Comparison of ENCODE assay signal across 8 cellular contexts in the genomic region with DNA sequence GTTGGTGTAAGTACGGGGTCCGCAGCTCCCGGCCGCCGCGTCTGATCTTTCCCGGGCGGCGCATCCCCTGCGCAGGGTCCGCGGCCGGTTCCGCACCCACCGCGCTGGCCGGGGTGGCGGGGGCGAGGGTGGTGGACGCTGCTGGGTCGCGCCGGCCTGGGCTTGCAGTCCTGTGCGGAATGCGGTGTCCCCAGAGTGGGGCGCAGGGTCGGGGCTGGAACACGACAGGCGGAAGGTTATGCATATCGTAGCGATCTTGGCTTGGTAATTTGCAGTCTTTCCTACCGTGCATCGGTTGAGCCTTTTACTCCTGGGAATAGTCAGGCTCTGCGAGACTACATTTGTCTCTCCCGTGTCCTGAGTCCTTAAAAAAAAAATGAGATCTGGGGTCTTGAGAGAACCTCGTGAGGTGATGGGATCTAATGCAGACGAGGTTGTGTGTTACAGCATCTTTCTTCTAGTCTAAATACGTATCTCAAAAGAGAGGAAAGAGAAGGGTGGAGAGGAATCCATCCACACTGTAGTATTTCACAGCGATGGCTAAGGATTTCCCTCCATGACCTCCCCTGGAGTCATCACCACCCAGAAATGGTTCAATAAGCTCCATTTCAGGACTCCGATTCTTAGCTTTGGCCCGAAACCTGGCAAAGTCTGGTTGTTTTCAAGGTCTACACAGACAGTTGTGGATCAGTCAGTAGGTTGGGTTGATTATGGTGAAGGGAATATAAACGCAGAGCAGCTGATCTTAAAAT. TPM values are rescaled to one million over a fixed set of nuclear protein-coding genes. Genes with fewer than 3 reads are reported as not detected.
DNase-seq lines count a peak whose midpoint lies in the region; ATAC-seq and TF ChIP-seq lines count a peak whose summit lies in the region.

No MANE protein-coding gene starts in this region.

- intact Hi-C loops in lower leg skin (cut with DNase I; ENCODE audit: low total_unique reads) (no loop called here), tibial artery (cut with DNase I; ENCODE audit: low total_unique reads) (no loop called here)

- DNase-seq in AG08395 (ENCODE audit: low spot score) (peak; percentile 21), NCI-H774 (lab: John Stamatoyannopoulos, UW) (peak; percentile 19), cardiac fibroblast (ENCODE audit: low read depth in 2 of 2) (peak; percentile 34 to 59), lower leg skin (ENCODE audit: low spot score in 2 of 2) (no peak), tibial artery (no peak)

- WGBS in lower leg skin, 2 donors = 7 to 9% methylated on average over 32 to 40 of the region's 42 CpGs

- H3K27me3 ChIP-seq in tibial artery = no peaks in the 10 kb centered on the region

- H3K9me3 ChIP-seq in tibial artery = no peaks in the 10 kb centered on the region

- H3K27ac ChIP-seq in tibial artery = peak overlapping the region; percentile 67 to 74

- peak overlapping the region; percentile 69 to 81 for H3K4me3 ChIP-seq in cardiac fibroblast (replicated peaks in 1 of 2; ENCODE audit: low read depth in 2 of 2, low read length in 2 of 2)
- peak overlapping the region; percentile 73 for H3K4me3 ChIP-seq in lower leg skin (ENCODE audit: low read depth, poor library complexity, severe bottlenecking)
- H3K4me3 ChIP-seq in tibial artery = peak overlapping the region; percentile 66 to 81

- no peak for TF ChIP-seq CTCF in cardiac fibroblast (IDR thresholded peaks at IDR 0.05; ENCODE audit: low read depth, low read length)
- no peak for TF ChIP-seq CTCF in lower leg skin (IDR thresholded peaks at IDR 0.05)
- TF ChIP-seq CTCF in tibial artery (IDR thresholded peaks at IDR 0.05) = no peak

- peak; percentile 1 for ATAC-seq in GM19324 (IDR thresholded peaks at IDR 0.05; ENCODE audit: low FRiP score, unreplicated experiment)
- no peak for ATAC-seq in HG03457 (IDR thresholded peaks at IDR 0.05; ENCODE audit: unreplicated experiment)
- ATAC-seq in HG03175 (IDR thresholded peaks at IDR 0.05; ENCODE audit: unreplicated experiment) = no peak

- peaks cover 0 to 7% (median 0%) of the 10 kb centered on the region in 3 donors for H3K36me3 ChIP-seq in tibial artery

- no peak for TF ChIP-seq POLR2A in lower leg skin (IDR thresholded peaks at IDR 0.05)

- peaks cover 0 to 46% (median 25%) of the 10 kb centered on the region in 4 donors for H3K4me1 ChIP-seq in tibial artery

RNA-seq across cellular contexts. Expression of gene ATP1B1, which starts 0.6 kb away (rescaled TPM):
- total RNA-seq in lower leg skin = 100 to 1,000 TPM in 2 of 4 donors, 10 to 100 TPM in 2; 35.3 to 213 (median 122) TPM

Comparison
In these comparisons a context has a peak if more than half of its experiments do, and no peak if none do; other contexts are left out.
1. DNase-seq: peak in AG08395 (single experiment), NCI-H774 (single experiment) and cardiac fibroblast (2 of 2); none in lower leg skin (0 of 2) and tibial artery (0 of 2).
2. Peak in every context shown above with its lines, with median percentiles within 50 percentile points of each other: H3K4me3 ChIP-seq.